ENCODE assay signal across 14 cellular contexts in the genomic region with DNA sequence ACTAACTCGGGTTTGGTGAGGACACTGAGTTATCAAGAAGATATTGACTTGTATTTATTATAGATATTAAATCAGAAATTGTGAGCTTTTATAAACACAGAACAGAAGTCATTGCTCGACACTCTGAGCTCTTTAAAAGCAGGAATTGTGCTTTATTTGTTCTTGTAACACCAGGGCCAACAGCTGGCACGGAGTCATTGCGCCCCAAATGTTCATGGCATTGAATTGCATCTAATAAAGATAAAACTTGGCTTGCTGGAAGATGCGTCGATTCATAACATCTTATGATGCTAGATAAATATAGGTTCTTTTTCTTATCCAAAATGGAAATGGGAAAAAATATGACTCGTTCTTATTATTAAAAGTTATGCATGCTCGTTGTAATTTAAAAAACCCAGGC. TPM values are rescaled to one million over a fixed set of nuclear protein-coding genes. Genes with fewer than 3 reads are reported as not detected.
DNase-seq lines count a peak whose midpoint lies in the region; ATAC-seq, FAIRE-seq and TF ChIP-seq lines count a peak whose summit lies in the region.
"Had no signal": no experiment of that assay in that cellular context is flagged by ENCODE, and none has a peak within 500 bp of the region (broad histone marks: within the 10 kb centered on the region; RNA-seq: fewer than 3 reads in every experiment).

No MANE protein-coding gene starts in this region.

- no peaks in the 10 kb centered on the region for H3K4me1 Mint-ChIP-seq in activated T-helper 1 cell treated with anti-CD3 and anti-CD28 coated beads, Interleukin-12 subunit alpha, Interleukin-12 subunit beta, Interleukin-2, Interleukin-4 antibody, amounts not matched to agents 30 ng/mL and 10 ng/mL and 1 ng/mL, durations not matched to agents 14 hours and 24 hours and 36 hours (ENCODE audit: low read depth)

- no peak overlapping the region for H3K4me3 Mint-ChIP-seq in activated T-helper 1 cell treated with anti-CD3 and anti-CD28 coated beads, Interleukin-12 subunit alpha, Interleukin-12 subunit beta, Interleukin-2, Interleukin-4 antibody, amounts not matched to agents 30 ng/mL and 10 ng/mL and 1 ng/mL, durations not matched to agents 14 hours and 24 hours and 36 hours

- no peak for ATAC-seq in HG02970 (IDR thresholded peaks at IDR 0.05; ENCODE audit: low FRiP score, unreplicated experiment)

- intact Hi-C loops in activated T-helper 1 cell treated with anti-CD3 and anti-CD28 coated beads, Interleukin-12 subunit alpha, Interleukin-12 subunit beta, Interleukin-2, Interleukin-4 antibody, amounts not matched to agents 30 ng/mL and 10 ng/mL and 1 ng/mL, durations not matched to agents 14 hours and 24 hours and 36 hours (cut with micrococcal nuclease) = no loop called here

- FAIRE-seq in small intestine (lab: Jason Lieb, UNC) = no peak
- FAIRE-seq: colon, GM18507 had no signal

- H3K27me3 ChIP-seq in small intestine (ENCODE audit: control insufficient read depth in 2 of 2, insufficient read depth in 2 of 2, low read length in 2 of 2) = no peaks in the 10 kb centered on the region

- 13 to 47% (median 29%) methylated on average over 8 of the region's 8 CpGs for WGBS in small intestine, 3 donors

- H3K27ac Mint-ChIP-seq in activated T-helper 1 cell treated with anti-CD3 and anti-CD28 coated beads, Interleukin-12 subunit alpha, Interleukin-12 subunit beta, Interleukin-2, Interleukin-4 antibody, amounts not matched to agents 30 ng/mL and 10 ng/mL and 1 ng/mL, durations not matched to agents 14 hours and 24 hours and 36 hours = no peak overlapping the region

- H3K9me3 Mint-ChIP-seq in activated T-helper 1 cell treated with anti-CD3 and anti-CD28 coated beads, Interleukin-12 subunit alpha, Interleukin-12 subunit beta, Interleukin-2, Interleukin-4 antibody, amounts not matched to agents 30 ng/mL and 10 ng/mL and 1 ng/mL, durations not matched to agents 14 hours and 24 hours and 36 hours = peaks cover 5% of the 10 kb centered on the region

- peaks cover 9% of the 10 kb centered on the region for H3K27me3 Mint-ChIP-seq in activated T-helper 1 cell treated with anti-CD3 and anti-CD28 coated beads, Interleukin-12 subunit alpha, Interleukin-12 subunit beta, Interleukin-2, Interleukin-4 antibody, amounts not matched to agents 30 ng/mL and 10 ng/mL and 1 ng/mL, durations not matched to agents 14 hours and 24 hours and 36 hours (ENCODE audit: insufficient read depth)

- peak; percentile 45 for TF ChIP-seq CTCF in epithelial cell of esophagus (IDR thresholded peaks at IDR 0.05; ENCODE audit: insufficient read depth, low read depth, low read length, missing control alignments)

- no peak overlapping the region for H3K27ac ChIP-seq in small intestine (ENCODE audit: low read depth in 1 of 2, low read length in 1 of 2)
- H3K27ac ChIP-seq: SK-N-MC had no signal

- H3K9me3 ChIP-seq in small intestine (ENCODE audit: control insufficient read depth, low read depth) = no peaks in the 10 kb centered on the region

- H3K4me3 ChIP-seq in epithelial cell of esophagus (ENCODE audit: low read length) (no peak overlapping the region), small intestine (ENCODE audit: low read depth in 1 of 2, low read length in 2 of 2) (no peak overlapping the region)
- H3K4me3 ChIP-seq: HAP-1, SK-N-MC had no signal

- peak; percentile 16 for DNase-seq in NCI-H2227 (lab: John Stamatoyannopoulos, UW; ENCODE audit: unreplicated experiment)
- no peak for DNase-seq in NCI-H2227 treated with DMSO at 0.1 percent for 48 hours (lab: John Stamatoyannopoulos, UW)
- DNase-seq in NCI-H460 (ENCODE audit: extremely low read depth, low read depth) = peak; percentile 18
- DNase-seq in epithelial cell of esophagus (ENCODE audit: low read depth) = peak; percentile 21
- DNase-seq in small intestine = peak; percentile 56
- DNase-seq in activated T-helper 1 cell treated with anti-CD3 and anti-CD28 coated beads, Interleukin-12 subunit alpha, Interleukin-12 subunit beta, Interleukin-2, Interleukin-4 antibody, amounts not matched to agents 30 ng/mL and 10 ng/mL and 1 ng/mL, durations not matched to agents 14 hours and 24 hours and 36 hours (ENCODE audit: low spot score) = no peak
- no peak for DNase-seq in OCI-M2 (lab: John Stamatoyannopoulos, UW; ENCODE audit: unreplicated experiment)
- DNase-seq: activated T-cell treated with anti-CD3 and anti-CD28 coated beads for 4 hours; stimulated activated CD8-positive, alpha-beta memory T cell treated with anti-CD3 and anti-CD28 coated beads, Interleukin-4, amount 100 ng/mL, for 48 hours had no signal

- no peaks in the 10 kb centered on the region for H3K36me3 ChIP-seq in small intestine (ENCODE audit: control insufficient read depth in 2 of 2, insufficient read depth in 2 of 2, low read length in 2 of 2)
- H3K36me3 ChIP-seq: HAP-1 had no signal

- H3K36me3 Mint-ChIP-seq in activated T-helper 1 cell treated with anti-CD3 and anti-CD28 coated beads, Interleukin-12 subunit alpha, Interleukin-12 subunit beta, Interleukin-2, Interleukin-4 antibody, amounts not matched to agents 30 ng/mL and 10 ng/mL and 1 ng/mL, durations not matched to agents 14 hours and 24 hours and 36 hours (ENCODE audit: low read depth) = no peaks in the 10 kb centered on the region

- no peaks in the 10 kb centered on the region for H3K4me1 ChIP-seq in small intestine (ENCODE audit: control insufficient read depth in 2 of 2, insufficient read depth in 1 of 2, low read depth in 1 of 2, low read length in 1 of 2)

RNA-seq across cellular contexts. Expression of gene MLYCD, which starts 11.8 kb away (rescaled TPM):
- total RNA-seq in NCI-H460 (2014; rRNA removed; shearing (Covaris generic)) = 0.95 and 1.6 TPM in 2 replicates
- polyA plus RNA-seq in NCI-H460 (2014; cell fraction: nucleus; rRNA removed) = 1.4 and 3.0 TPM in 2 replicates
- 1 to 10 TPM; 2.2 to 3.7 (median 3.1) TPM for polyA plus RNA-seq in small intestine
- 5.0 and 6.1 TPM in 2 replicates for total RNA-seq in activated T-helper 1 cell treated with anti-CD3 and anti-CD28 coated beads, Interleukin-12 subunit alpha, Interleukin-12 subunit beta, Interleukin-2, Interleukin-4 antibody, amounts not matched to agents 30 ng/mL and 10 ng/mL and 1 ng/mL, durations not matched to agents 14 hours and 24 hours and 36 hours

Comparison
In these comparisons a context has a peak if more than half of its experiments do, and no peak if none do; other contexts are left out.
1. DNase-seq: peak in NCI-H2227 (single experiment), NCI-H460 (single experiment), epithelial cell of esophagus (single experiment) and small intestine (single experiment); none in NCI-H2227 treated with DMSO at 0.1 percent for 48 hours (single experiment), activated T-helper 1 cell treated with anti-CD3 and anti-CD28 coated beads, Interleukin-12 subunit alpha, Interleukin-12 subunit beta, Interleukin-2, Interleukin-4 antibody, amounts not matched to agents 30 ng/mL and 10 ng/mL and 1 ng/mL, durations not matched to agents 14 hours and 24 hours and 36 hours (single experiment) and OCI-M2 (single experiment).